8 cellular contexts compared by ENCODE assay signal in the genomic region with DNA sequence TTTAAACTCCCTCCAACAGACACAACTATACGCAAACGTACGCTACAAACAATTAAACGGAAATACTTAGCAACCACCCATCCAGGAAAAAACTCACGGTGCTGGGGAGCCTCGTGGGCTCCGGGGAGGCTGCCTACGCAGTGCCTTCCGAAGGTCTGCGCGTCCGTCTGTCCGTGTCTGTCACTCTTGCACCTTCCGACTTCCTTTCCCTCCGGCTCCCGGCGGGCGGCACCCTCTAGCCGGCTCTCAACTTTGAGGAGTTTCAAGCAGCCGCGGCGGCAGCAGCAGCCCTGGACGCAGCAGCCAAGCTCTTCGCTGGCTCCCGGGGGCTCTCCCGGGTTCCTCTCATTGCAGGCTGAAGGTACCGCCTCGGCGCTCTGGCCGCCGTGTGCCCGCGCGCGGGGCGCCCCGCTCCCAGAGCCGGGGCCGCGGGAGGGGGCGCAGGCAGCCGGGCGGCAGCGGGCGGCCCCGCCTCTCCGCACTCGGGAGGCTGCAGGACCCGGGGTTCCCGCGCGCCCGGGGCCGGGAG.
A peak's percentile ranks its signal among the peaks of the same experiment; 100 is the strongest.
DNase-seq lines count a peak whose midpoint lies in the region; ATAC-seq and TF ChIP-seq lines count a peak whose summit lies in the region.

A gene with protein sequence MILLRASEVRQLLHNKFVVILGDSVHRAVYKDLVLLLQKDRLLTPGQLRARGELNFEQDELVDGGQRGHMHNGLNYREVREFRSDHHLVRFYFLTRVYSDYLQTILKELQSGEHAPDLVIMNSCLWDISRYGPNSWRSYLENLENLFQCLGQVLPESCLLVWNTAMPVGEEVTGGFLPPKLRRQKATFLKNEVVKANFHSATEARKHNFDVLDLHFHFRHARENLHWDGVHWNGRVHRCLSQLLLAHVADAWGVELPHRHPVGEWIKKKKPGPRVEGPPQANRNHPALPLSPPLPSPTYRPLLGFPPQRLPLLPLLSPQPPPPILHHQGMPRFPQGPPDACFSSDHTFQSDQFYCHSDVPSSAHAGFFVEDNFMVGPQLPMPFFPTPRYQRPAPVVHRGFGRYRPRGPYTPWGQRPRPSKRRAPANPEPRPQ (plus strand): TSS at position 257 of the 529 bp plus-strand sequence. CDS start 155,443 bp downstream, outside the sequence.

- peak within 1 kb of the TSS; percentile 88 for H3K4me3 ChIP-seq in OCI-LY3 (ENCODE audit: low read length)
- peak within 1 kb of the TSS; percentile 67 for H3K4me3 ChIP-seq in fibroblast of mammary gland (ENCODE audit: control insufficient read depth, low read depth, low read length)

- H3K27ac ChIP-seq in OCI-LY3 (ENCODE audit: low read length) = peak within 1 kb of the TSS; percentile 73

- DNase-seq in SIG-M5 treated with dmso at 0.1 percent for 504 hours (lab: John Stamatoyannopoulos, UW; ENCODE audit: unreplicated experiment) (peak; percentile 42), SIG-M5 (lab: John Stamatoyannopoulos, UW) (no peak), fibroblast of mammary gland (ENCODE audit: low read depth) (peak; percentile 62)
- DNase-seq in activated T-cell treated with anti-CD3 and anti-CD28 coated beads, Interleukin-2, amount 50 U/mL, for 24 hours = peak; percentile 79
- peak; percentile 69 to 79 for DNase-seq in stimulated activated naive CD8-positive, alpha-beta T cell treated with anti-CD3 and anti-CD28 coated beads, Interleukin-15, amount 100 ng/mL, for 72 hours

- H3K9ac ChIP-seq in OCI-LY3 (ENCODE audit: low read length) = peak within 1 kb of the TSS; percentile 94

- peaks cover 37% of the 10 kb centered on the region for H3K79me2 ChIP-seq in OCI-LY3 (ENCODE audit: low read length)

- no peaks in the 10 kb centered on the region for H4K20me1 ChIP-seq in OCI-LY3 (ENCODE audit: insufficient read depth, low read length)

- H3K36me3 ChIP-seq in OCI-LY3 (replicated peaks; ENCODE audit: low read depth, low read length) = peaks cover 29% of the 10 kb centered on the region

- H3K27me3 ChIP-seq in OCI-LY3 (ENCODE audit: low read depth, low read length) = no peaks in the 10 kb centered on the region

- peak within 1 kb of the TSS; percentile 96 for H3K27ac Mint-ChIP-seq in activated T-cell treated with anti-CD3 and anti-CD28 coated beads, Interleukin-2, amount 50 U/mL, for 24 hours
- peak within 1 kb of the TSS; percentile 91 to 94 (median 91) for H3K27ac Mint-ChIP-seq in nephron
- H3K27ac Mint-ChIP-seq in stimulated activated naive CD8-positive, alpha-beta T cell treated with anti-CD3 and anti-CD28 coated beads, Interleukin-15, amount 100 ng/mL, for 72 hours = peak within 1 kb of the TSS; percentile 91 to 98

- peak; percentile 55 for ATAC-seq in HG03280 (IDR thresholded peaks at IDR 0.05; ENCODE audit: unreplicated experiment)
- ATAC-seq in stimulated activated naive CD8-positive, alpha-beta T cell treated with anti-CD3 and anti-CD28 coated beads, Interleukin-15, amount 100 ng/mL, for 72 hours = peak; percentile 75

- H3K4me2 ChIP-seq in OCI-LY3 (ENCODE audit: low read length) = peak within 1 kb of the TSS; percentile 86

- peak within 1 kb of the TSS; percentile 48; the same call in 1 of the 2 replicates for H2AFZ ChIP-seq in OCI-LY3 (ENCODE audit: low read depth, low read length)

- H3K4me1 ChIP-seq in OCI-LY3 (ENCODE audit: low read length) = peaks cover 46% of the 10 kb centered on the region

- TF ChIP-seq CTCF in OCI-LY3 (IDR thresholded peaks at IDR 0.05; ENCODE audit: low read depth, low read length) (peak; percentile 53), fibroblast of mammary gland (conservative IDR thresholded peaks at IDR 0.05; ENCODE audit: control insufficient read depth, insufficient read depth, low read depth, low read length) (peak; percentile 34), nephron (IDR thresholded peaks at IDR 0.05; ENCODE audit: unreplicated experiment in 3 of 3) (peak; percentile 19 to 35 (median 25))

- H3K36me3 Mint-ChIP-seq in activated T-cell treated with anti-CD3 and anti-CD28 coated beads, Interleukin-2, amount 50 U/mL, for 24 hours (ENCODE audit: low read depth) = peaks cover 42% of the 10 kb centered on the region
- no peaks in the 10 kb centered on the region for H3K36me3 Mint-ChIP-seq in nephron (ENCODE audit: low read depth)

- H3K4me1 Mint-ChIP-seq in activated T-cell treated with anti-CD3 and anti-CD28 coated beads, Interleukin-2, amount 50 U/mL, for 24 hours (ENCODE audit: low read depth) = peaks cover 80% of the 10 kb centered on the region
- peaks cover 8% of the 10 kb centered on the region for H3K4me1 Mint-ChIP-seq in nephron
- H3K4me1 Mint-ChIP-seq in stimulated activated naive CD8-positive, alpha-beta T cell treated with anti-CD3 and anti-CD28 coated beads, Interleukin-15, amount 100 ng/mL, for 72 hours = peaks cover 74% of the 10 kb centered on the region

- peak within 1 kb of the TSS; percentile 89 for H3K4me3 Mint-ChIP-seq in activated T-cell treated with anti-CD3 and anti-CD28 coated beads, Interleukin-2, amount 50 U/mL, for 24 hours
- H3K4me3 Mint-ChIP-seq in nephron = peak within 1 kb of the TSS; percentile 92 to 94 (median 94)
- peak within 1 kb of the TSS; percentile 90 to 98 for H3K4me3 Mint-ChIP-seq in stimulated activated naive CD8-positive, alpha-beta T cell treated with anti-CD3 and anti-CD28 coated beads, Interleukin-15, amount 100 ng/mL, for 72 hours

- H3K9me3 Mint-ChIP-seq in activated T-cell treated with anti-CD3 and anti-CD28 coated beads, Interleukin-2, amount 50 U/mL, for 24 hours = no peaks in the 10 kb centered on the region
- no peaks in the 10 kb centered on the region for H3K9me3 Mint-ChIP-seq in nephron
- H3K9me3 Mint-ChIP-seq in stimulated activated naive CD8-positive, alpha-beta T cell treated with anti-CD3 and anti-CD28 coated beads, Interleukin-15, amount 100 ng/mL, for 72 hours = no peaks in the 10 kb centered on the region

- H3K27me3 Mint-ChIP-seq in activated T-cell treated with anti-CD3 and anti-CD28 coated beads, Interleukin-2, amount 50 U/mL, for 24 hours = no peaks in the 10 kb centered on the region
- peaks cover 63% of the 10 kb centered on the region for H3K27me3 Mint-ChIP-seq in nephron (ENCODE audit: low read depth)
- H3K27me3 Mint-ChIP-seq in stimulated activated naive CD8-positive, alpha-beta T cell treated with anti-CD3 and anti-CD28 coated beads, Interleukin-15, amount 100 ng/mL, for 72 hours = no peaks in the 10 kb centered on the region

- H3K9me3 ChIP-seq in OCI-LY3 (ENCODE audit: insufficient read depth, low read length) = no peaks in the 10 kb centered on the region
